Comparison of ENCODE assay signal across 1 cellular context in genomic region chr15:28978011-28978378, GRCh38.
TF ChIP-seq lines count a peak whose summit lies in the region.

No MANE protein-coding gene starts in this region.

TF ChIP-seq in SK-N-SH, 30 proteins besides CTCF, POLR2A, EP300 and RAD21 (continued from another document):
- TF ChIP-seq, protein P1, sequence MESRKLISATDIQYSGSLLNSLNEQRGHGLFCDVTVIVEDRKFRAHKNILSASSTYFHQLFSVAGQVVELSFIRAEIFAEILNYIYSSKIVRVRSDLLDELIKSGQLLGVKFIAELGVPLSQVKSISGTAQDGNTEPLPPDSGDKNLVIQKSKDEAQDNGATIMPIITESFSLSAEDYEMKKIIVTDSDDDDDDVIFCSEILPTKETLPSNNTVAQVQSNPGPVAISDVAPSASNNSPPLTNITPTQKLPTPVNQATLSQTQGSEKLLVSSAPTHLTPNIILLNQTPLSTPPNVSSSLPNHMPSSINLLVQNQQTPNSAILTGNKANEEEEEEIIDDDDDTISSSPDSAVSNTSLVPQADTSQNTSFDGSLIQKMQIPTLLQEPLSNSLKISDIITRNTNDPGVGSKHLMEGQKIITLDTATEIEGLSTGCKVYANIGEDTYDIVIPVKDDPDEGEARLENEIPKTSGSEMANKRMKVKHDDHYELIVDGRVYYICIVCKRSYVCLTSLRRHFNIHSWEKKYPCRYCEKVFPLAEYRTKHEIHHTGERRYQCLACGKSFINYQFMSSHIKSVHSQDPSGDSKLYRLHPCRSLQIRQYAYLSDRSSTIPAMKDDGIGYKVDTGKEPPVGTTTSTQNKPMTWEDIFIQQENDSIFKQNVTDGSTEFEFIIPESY (IDR thresholded peaks at IDR 0.05; ENCODE audit: borderline replicate concordance, low read depth): no peak
- no peak for TF ChIP-seq RFX5 (IDR thresholded peaks at IDR 0.05; ENCODE audit: low read length)
TF ChIP-seq in SK-N-SH: peak in this region for 0.
